In the genomic region with DNA sequence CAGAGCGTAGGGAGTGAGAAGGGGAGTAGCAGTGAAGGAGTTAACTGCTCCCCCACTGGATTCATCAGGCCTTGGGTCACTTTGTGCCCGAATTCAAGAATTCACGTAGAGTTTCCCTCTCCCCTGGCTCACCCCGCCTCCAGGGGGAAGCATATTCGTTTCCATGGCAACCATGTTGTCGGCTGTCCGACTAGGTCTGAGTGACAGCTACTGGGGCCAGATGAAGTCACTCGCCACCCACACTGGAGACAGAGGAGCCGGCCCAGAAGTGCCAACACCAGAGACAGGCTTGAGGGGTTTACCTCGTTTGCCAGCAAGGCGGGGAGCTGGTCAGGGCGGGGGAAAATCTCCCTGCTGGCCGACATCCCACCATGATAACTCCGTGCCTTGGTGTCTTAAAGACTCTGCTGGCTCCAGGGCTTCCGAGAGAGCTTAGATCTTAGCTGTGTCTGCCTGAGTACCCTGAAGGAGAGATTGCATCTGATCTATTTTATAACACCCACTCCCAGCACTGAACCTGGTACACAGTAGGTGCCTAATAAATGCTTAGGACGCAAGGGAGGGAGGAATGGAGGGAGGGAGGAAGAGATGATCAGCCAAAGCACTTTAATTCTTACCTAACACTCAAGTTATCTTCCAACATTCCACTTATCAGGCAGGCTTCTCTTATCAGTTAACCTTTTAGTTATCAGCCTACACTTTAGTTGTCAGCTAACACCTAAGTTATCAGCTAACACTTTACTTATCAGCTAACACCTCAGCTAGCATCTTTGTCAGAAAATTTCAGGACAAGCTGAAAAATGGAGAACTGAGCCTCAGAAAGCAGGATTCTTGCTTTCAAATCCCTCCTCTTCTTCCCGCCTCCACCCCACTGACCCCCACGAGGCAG, we compare ENCODE assay signal across 1 cellular context.
TF ChIP-seq lines count a peak whose summit lies in the region.

No MANE protein-coding gene starts in this region.

TF ChIP-seq in K562, 482 proteins besides CTCF, POLR2A, EP300 and RAD21 (continued from another document):
- TF ChIP-seq, protein P1, sequence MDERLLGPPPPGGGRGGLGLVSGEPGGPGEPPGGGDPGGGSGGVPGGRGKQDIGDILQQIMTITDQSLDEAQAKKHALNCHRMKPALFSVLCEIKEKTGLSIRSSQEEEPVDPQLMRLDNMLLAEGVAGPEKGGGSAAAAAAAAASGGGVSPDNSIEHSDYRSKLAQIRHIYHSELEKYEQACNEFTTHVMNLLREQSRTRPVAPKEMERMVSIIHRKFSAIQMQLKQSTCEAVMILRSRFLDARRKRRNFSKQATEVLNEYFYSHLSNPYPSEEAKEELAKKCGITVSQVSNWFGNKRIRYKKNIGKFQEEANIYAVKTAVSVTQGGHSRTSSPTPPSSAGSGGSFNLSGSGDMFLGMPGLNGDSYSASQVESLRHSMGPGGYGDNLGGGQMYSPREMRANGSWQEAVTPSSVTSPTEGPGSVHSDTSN (CRISPR knock-in tag; IDR thresholded peaks at IDR 0.05; ENCODE audit: low read depth): peak; percentile 60; the same call in 1 of the 2 replicates
- TF ChIP-seq, protein P1 (tag; conservative IDR thresholded peaks at IDR 0.05; ENCODE audit: low read depth): peak; percentile 72
- TF ChIP-seq CSDE1 (IDR thresholded peaks at IDR 0.05) (peak in 1 of 2 experiments; percentile 82; a peak in 2 of 4 replicates), EGR1 (conservative IDR thresholded peaks at IDR 0.05) (0 out of 2 replicates have a peak, but pooled peaks have one; percentile 11), SMC3 (conservative IDR thresholded peaks at IDR 0.05; ENCODE audit: insufficient read depth, low read depth, low read length) (no peak), MEIS2 (IDR thresholded peaks at IDR 0.05; ENCODE audit: partially characterized antibody) (peak; percentile 32), BMI1 (IDR thresholded peaks at IDR 0.05; ENCODE audit: low read length) (peak; percentile 67; the same call in 1 of the 2 replicates), ELK3 (CRISPR knock-in tag; IDR thresholded peaks at IDR 0.05) (no peak), CREB5 (CRISPR knock-in tag; IDR thresholded peaks at IDR 0.05) (no peak), NR2F6 (CRISPR knock-in tag; IDR thresholded peaks at IDR 0.05) (no peak), CBFA2T3 (IDR thresholded peaks at IDR 0.05) (no peak), RFX1 (IDR thresholded peaks at IDR 0.05) (peak; percentile 98), IRF2 (CRISPR knock-in tag; IDR thresholded peaks at IDR 0.05) (no peak)
- TF ChIP-seq, protein P2, sequence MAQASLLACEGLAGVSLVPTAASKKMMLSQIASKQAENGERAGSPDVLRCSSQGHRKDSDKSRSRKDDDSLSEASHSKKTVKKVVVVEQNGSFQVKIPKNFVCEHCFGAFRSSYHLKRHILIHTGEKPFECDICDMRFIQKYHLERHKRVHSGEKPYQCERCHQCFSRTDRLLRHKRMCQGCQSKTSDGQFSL (CRISPR knock-in tag; IDR thresholded peaks at IDR 0.05): peak; percentile 67; the same call in 1 of the 2 replicates
- TF ChIP-seq, protein P2 (tag; IDR thresholded peaks at IDR 0.05): no peak
- TF ChIP-seq, protein P3, sequence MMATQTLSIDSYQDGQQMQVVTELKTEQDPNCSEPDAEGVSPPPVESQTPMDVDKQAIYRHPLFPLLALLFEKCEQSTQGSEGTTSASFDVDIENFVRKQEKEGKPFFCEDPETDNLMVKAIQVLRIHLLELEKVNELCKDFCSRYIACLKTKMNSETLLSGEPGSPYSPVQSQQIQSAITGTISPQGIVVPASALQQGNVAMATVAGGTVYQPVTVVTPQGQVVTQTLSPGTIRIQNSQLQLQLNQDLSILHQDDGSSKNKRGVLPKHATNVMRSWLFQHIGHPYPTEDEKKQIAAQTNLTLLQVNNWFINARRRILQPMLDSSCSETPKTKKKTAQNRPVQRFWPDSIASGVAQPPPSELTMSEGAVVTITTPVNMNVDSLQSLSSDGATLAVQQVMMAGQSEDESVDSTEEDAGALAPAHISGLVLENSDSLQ (IDR thresholded peaks at IDR 0.05): peak; percentile 95
TF ChIP-seq in K562: peak in this region for 9.
